24 cellular contexts compared by ENCODE assay signal in genomic region chr1:230836801-230837200, GRCh38. TPM values are rescaled to one million over a fixed set of nuclear protein-coding genes. Genes with fewer than 3 reads are reported as not detected.
DNase-seq lines count a peak whose midpoint lies in the region; ATAC-seq and TF ChIP-seq lines count a peak whose summit lies in the region.
"Had no signal": no experiment of that assay in that cellular context is flagged by ENCODE, and none has a peak within 500 bp of the region (broad histone marks: within the 10 kb centered on the region; RNA-seq: fewer than 3 reads in every experiment).

No MANE protein-coding gene starts in this region.

- H3K36me3 Mint-ChIP-seq in brain (peaks cover 51% of the 10 kb centered on the region), nephron progenitor cell (ENCODE audit: low read depth) (peaks cover 48% of the 10 kb centered on the region)

- H3K27me3 ChIP-seq in A673 (replicated peaks; ENCODE audit: insufficient read depth, low read depth, low read length, poor library complexity), result no peaks in the 10 kb centered on the region
- H3K27me3 ChIP-seq in neuronal stem cell (ENCODE audit: control insufficient read depth in 3 of 3, insufficient read depth in 3 of 3, low read depth in 1 of 3, low read length in 3 of 3), result no peaks in the 10 kb centered on the region
- H3K27me3 ChIP-seq: MG63, SJSA1 had no signal

- H3K79me1 ChIP-seq in neuronal stem cell (ENCODE audit: low read depth, low read length), result no peaks in the 10 kb centered on the region

- no peak overlapping the region for H3K4ac ChIP-seq in neuronal stem cell (ENCODE audit: low read length)

- H3K9ac ChIP-seq in neuronal stem cell (ENCODE audit: low read depth, low read length, poor library complexity), result no peak overlapping the region

- H3K4me1 ChIP-seq in A673 (ENCODE audit: insufficient read depth, low read length, poor library complexity, severe bottlenecking) (peaks cover 13% of the 10 kb centered on the region), neuronal stem cell (ENCODE audit: control insufficient read depth in 2 of 2, insufficient read depth in 1 of 2, low read depth in 1 of 2, low read length in 2 of 2) (peaks cover 2% of the 10 kb centered on the region in 2 donors)
- H3K4me1 ChIP-seq: Caco-2, HAP-1, SJSA1 had no signal

- CTCF ChIA-PET in A673 (lab: Charles Lee), result no interaction called here

- peaks cover 0 to 9% (median 4%) of the 10 kb centered on the region in 5 experiments for H3K9me3 Mint-ChIP-seq in brain
- peaks cover 14% of the 10 kb centered on the region for H3K9me3 Mint-ChIP-seq in nephron progenitor cell

- H3K4me3 ChIP-seq in A673 (ENCODE audit: low read depth, low read length, poor library complexity, severe bottlenecking), result no peak overlapping the region
- H3K4me3 ChIP-seq in neuronal stem cell (ENCODE audit: low read length in 2 of 2), result no peak overlapping the region
- H3K4me3 ChIP-seq: HAP-1, MG63, PC-9, SJSA1 had no signal

- peak; percentile 49 for DNase-seq in A673 (ENCODE audit: low spot score)
- DNase-seq in islet precursor cell, result peak; percentile 29
- DNase-seq in neuronal stem cell (ENCODE audit: low spot score), result no peak
- no peak for DNase-seq in COLO829 (ENCODE audit: low spot score)
- DNase-seq in nephron progenitor cell, result no peak
- DNase-seq in GM20000 (ENCODE audit: low spot score), result no peak
- DNase-seq: AML-193; C1 segment of cervical spinal cord; Caco-2; CD4-positive, alpha-beta memory T cell; GOT3; IMR-90; KG1; MG63; NCI-H2029; NCI-H446; NCI-H524 treated with DMSO at 0.1 percent for 48 hours; NCI-H774; PC-9 had no signal

- H4K91ac ChIP-seq in neuronal stem cell (ENCODE audit: low read depth, low read length, poor library complexity), result no peak overlapping the region

- intact Hi-C loops in A673 (cut with micrococcal nuclease; ENCODE audit: unreplicated experiment), result no loop called here

- POLR2A ChIA-PET in A673 (lab: Charles Lee; ENCODE audit: low non-redundant PET), result no interaction called here

- H3K27me3 Mint-ChIP-seq in brain (no peaks in the 10 kb centered on the region), nephron progenitor cell (ENCODE audit: low read depth, poor library complexity) (no peaks in the 10 kb centered on the region)

- no peak for ATAC-seq in GM19351 (IDR thresholded peaks at IDR 0.05; ENCODE audit: unreplicated experiment)
- ATAC-seq: Right ventricle myocardium inferior had no signal

- no peak overlapping the region for H2BK5ac ChIP-seq in neuronal stem cell (ENCODE audit: low read length)

- peak overlapping the region; percentile 64 for H2AFZ ChIP-seq in neuronal stem cell (ENCODE audit: low read length)
- H2AFZ ChIP-seq: PC-9 had no signal

- no peak overlapping the region for H3K14ac ChIP-seq in neuronal stem cell (ENCODE audit: low read length)

- no peak overlapping the region for H3K4me2 ChIP-seq in neuronal stem cell (ENCODE audit: insufficient read depth, low read length, poor library complexity, severe bottlenecking)
- H3K4me2 ChIP-seq: PC-9 had no signal

- H3K18ac ChIP-seq in neuronal stem cell (ENCODE audit: low read length), result no peak overlapping the region

- no TSS peak for BruUV-seq in A673 (replicated peaks; lab: Mats Ljungman, UMichigan)

- H2AK5ac ChIP-seq in neuronal stem cell (ENCODE audit: low read depth, low read length), result no peak overlapping the region

- WGBS in neuronal stem cell (ENCODE audit: extremely low coverage in 2 of 2, insufficient read length in 2 of 2, insufficient replicate concordance in 1 of 2), 2 donors, result no CpG with 5 or more reads among the region's 5 CpGs

- no peak overlapping the region for H3K4me3 Mint-ChIP-seq in brain
- H3K4me3 Mint-ChIP-seq in nephron progenitor cell, result no peak overlapping the region
- H3K4me3 Mint-ChIP-seq: CD4-positive, alpha-beta memory T cell had no signal

- H3K27ac ChIP-seq in A673 (ENCODE audit: low read depth, low read length, poor library complexity, severe bottlenecking), result peak overlapping the region; percentile 18
- peak overlapping the region; percentile 13 for H3K27ac ChIP-seq in neuronal stem cell (replicated peaks; ENCODE audit: low read length)
- H3K27ac ChIP-seq: PC-9, SJSA1 had no signal

- no peak for TF ChIP-seq CTCF in A673 (conservative IDR thresholded peaks at IDR 0.05; ENCODE audit: low read depth, low read length)
- TF ChIP-seq CTCF in brain (conservative IDR thresholded peaks at IDR 0.05), result no peak
- TF ChIP-seq CTCF in nephron progenitor cell (IDR thresholded peaks at IDR 0.05), result no peak
- TF ChIP-seq CTCF in GM20000 (IDR thresholded peaks at IDR 0.05; ENCODE audit: extremely low read depth, missing control alignments), result no peak

- no peaks in the 10 kb centered on the region for H3K9me3 ChIP-seq in A673 (ENCODE audit: low read depth, low read length, poor library complexity, severe bottlenecking)
- peaks cover 0 to 2% of the 10 kb centered on the region in 2 donors for H3K9me3 ChIP-seq in neuronal stem cell (replicated peaks in 1 of 2; ENCODE audit: control insufficient read depth in 2 of 2, insufficient read depth in 1 of 2, low read depth in 1 of 2, low read length in 2 of 2)
- H3K9me3 ChIP-seq: Caco-2, HAP-1, MG63, SJSA1 had no signal

- H4K8ac ChIP-seq in neuronal stem cell (ENCODE audit: low read depth, low read length), result no peak overlapping the region

- H3K23ac ChIP-seq in neuronal stem cell (ENCODE audit: low read depth, low read length, poor library complexity), result no peak overlapping the region

- peak overlapping the region in 4 of 5 experiments; percentile 13 to 91 (median 70) for H3K27ac Mint-ChIP-seq in brain
- no peak overlapping the region for H3K27ac Mint-ChIP-seq in nephron progenitor cell
- H3K27ac Mint-ChIP-seq: CD4-positive, alpha-beta memory T cell had no signal

- peaks cover 3% of the 10 kb centered on the region for H3K36me3 ChIP-seq in A673 (ENCODE audit: insufficient read depth, low read length, poor library complexity, severe bottlenecking)
- H3K36me3 ChIP-seq in neuronal stem cell (replicated peaks in 1 of 2; ENCODE audit: control insufficient read depth in 2 of 2, insufficient read depth in 2 of 2, low read length in 2 of 2), result peaks cover 14 to 53% of the 10 kb centered on the region in 2 donors

- no peak overlapping the region for H2BK15ac ChIP-seq in neuronal stem cell (ENCODE audit: low read length)

- H3K4me1 Mint-ChIP-seq in brain (peaks cover 34% of the 10 kb centered on the region), nephron progenitor cell (no peaks in the 10 kb centered on the region)
- H3K4me1 Mint-ChIP-seq: CD4-positive, alpha-beta memory T cell had no signal

- H2BK120ac ChIP-seq in neuronal stem cell (ENCODE audit: low read depth, low read length), result no peak overlapping the region

- no peak overlapping the region for H2BK12ac ChIP-seq in neuronal stem cell (ENCODE audit: low read length)

RNA-seq across cellular contexts. Expression of gene C1orf198, which starts 31.5 kb away (rescaled TPM):
- total RNA-seq in A673 (2021), result 39.4 and 42.4 TPM in 2 replicates
- 76.7 TPM for polyA plus RNA-seq in brain (ENCODE audit: insufficient read depth, low read depth, low replicate concordance)
- polyA plus RNA-seq in neuronal stem cell (2013, experiment 1 of 2), result 39.0 TPM
- 39.1 TPM for polyA plus RNA-seq in neuronal stem cell (2013, experiment 2 of 2)

Comparison
In these comparisons a context has a peak if more than half of its experiments do, and no peak if none do; other contexts are left out.
1. DNase-seq: peak in A673 (single experiment) and islet precursor cell (single experiment); none in neuronal stem cell (single experiment), COLO829 (single experiment), nephron progenitor cell (single experiment) and GM20000 (single experiment).